16 cellular contexts compared by ENCODE assay signal in the genomic region with DNA sequence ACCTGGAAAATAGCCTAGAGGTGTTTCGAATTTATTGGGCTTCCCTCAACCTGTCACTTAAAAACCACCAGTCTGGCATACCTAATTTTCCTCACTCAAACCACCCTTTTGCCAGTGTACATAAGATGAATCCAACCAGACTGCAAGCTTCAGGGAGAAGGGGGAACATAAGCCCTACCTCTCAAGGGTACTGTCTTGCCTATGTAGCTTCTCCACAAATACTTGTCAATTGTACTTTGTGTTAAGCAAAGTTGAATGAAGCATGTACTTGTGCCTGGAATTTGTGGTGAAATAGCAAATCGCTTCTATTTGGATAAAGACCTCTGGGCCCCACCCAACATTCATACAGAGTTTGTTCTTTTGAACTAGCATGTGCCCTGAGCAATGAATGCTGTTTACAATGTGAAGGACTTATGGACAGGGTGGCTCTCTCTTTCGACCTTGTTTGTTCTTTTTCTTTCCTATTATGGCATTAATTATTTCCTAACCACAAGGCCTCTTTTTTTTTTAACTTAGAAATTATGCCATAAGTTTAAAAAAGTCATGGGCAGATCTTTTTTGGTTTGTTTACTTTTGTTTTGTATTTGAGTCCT.
DNase-seq lines count a peak whose midpoint lies in the region; ATAC-seq and TF ChIP-seq lines count a peak whose summit lies in the region.
"Had no signal": no experiment of that assay in that cellular context is flagged by ENCODE, and none has a peak within 500 bp of the region (broad histone marks: within the 10 kb centered on the region; RNA-seq: fewer than 3 reads in every experiment).

No MANE protein-coding gene starts in this region.

- no peaks in the 10 kb centered on the region for H3K9me3 ChIP-seq in esophagus muscularis mucosa
- no peaks in the 10 kb centered on the region for H3K9me3 ChIP-seq in suprapubic skin
- H3K9me3 ChIP-seq: A549 had no signal

- H3K4me3 ChIP-seq in esophagus muscularis mucosa (no peak overlapping the region), suprapubic skin (no peak overlapping the region)
- H3K4me3 ChIP-seq: A549 had no signal

- DNase-seq in HuH-7 (ENCODE audit: low spot score): peak; percentile 22
- DNase-seq in esophagus muscularis mucosa (ENCODE audit: extremely low spot score): peak; percentile 86
- DNase-seq in left lobe of liver (ENCODE audit: low spot score): no peak
- no peak for DNase-seq in suprapubic skin (ENCODE audit: low spot score in 2 of 2)
- DNase-seq: C1 segment of cervical spinal cord, HFFc6, NCI-H1092 treated with DMSO at 0.1 percent for 48 hours, NCI-H2081, NCI-H2171 treated with DMSO at 0.1 percent for 48 hours, NCI-H446, NCI-H748 treated with DMSO at 0.1 percent for 48 hours had no signal

- H3K27me3 Mint-ChIP-seq in stimulated activated memory B cell treated with anti-CD40 and anti-IgM and Interleukin-4, amounts not matched to agents 10 μg/mL and 1 μg/mL and 100 μg/mL, for 72 hours: no peaks in the 10 kb centered on the region

- no peak overlapping the region for H3K27ac ChIP-seq in esophagus muscularis mucosa (replicated peaks in 1 of 4)
- peak overlapping the region; percentile 31 for H3K27ac ChIP-seq in suprapubic skin
- H3K27ac ChIP-seq: A549 had no signal

- intact Hi-C loops in esophagus muscularis mucosa (cut with DNase I): no loop called here

- TF ChIP-seq EP300 in esophagus muscularis mucosa (IDR thresholded peaks at IDR 0.05) (no peak), suprapubic skin (IDR thresholded peaks at IDR 0.05) (no peak)

- H3K36me3 ChIP-seq in esophagus muscularis mucosa (no peaks in the 10 kb centered on the region), suprapubic skin (no peaks in the 10 kb centered on the region)

- TF ChIP-seq POLR2A in esophagus muscularis mucosa (IDR thresholded peaks at IDR 0.05; ENCODE audit: low read depth) (no peak), suprapubic skin (IDR thresholded peaks at IDR 0.05) (no peak)

- H3K36me3 Mint-ChIP-seq in stimulated activated memory B cell treated with anti-CD40 and anti-IgM and Interleukin-4, amounts not matched to agents 10 μg/mL and 1 μg/mL and 100 μg/mL, for 72 hours: no peaks in the 10 kb centered on the region

- peaks cover 4% of the 10 kb centered on the region for H3K4me1 Mint-ChIP-seq in stimulated activated memory B cell treated with anti-CD40 and anti-IgM and Interleukin-4, amounts not matched to agents 10 μg/mL and 1 μg/mL and 100 μg/mL, for 72 hours

- WGBS in esophagus muscularis mucosa: 87% methylated on average over 3 of the region's 3 CpGs
- 65% methylated on average over 3 of the region's 3 CpGs for WGBS in suprapubic skin

- H3K27ac Mint-ChIP-seq in stimulated activated memory B cell treated with anti-CD40 and anti-IgM and Interleukin-4, amounts not matched to agents 10 μg/mL and 1 μg/mL and 100 μg/mL, for 72 hours: no peak overlapping the region
- H3K27ac Mint-ChIP-seq: HFFc6 had no signal

- ATAC-seq in left lobe of liver (peak; percentile 48), GM21367 (IDR thresholded peaks at IDR 0.05; ENCODE audit: unreplicated experiment) (no peak), HG03521 (IDR thresholded peaks at IDR 0.05; ENCODE audit: unreplicated experiment) (no peak)
- ATAC-seq in stimulated activated memory B cell treated with anti-CD40 and anti-IgM and Interleukin-4, amounts not matched to agents 10 μg/mL and 1 μg/mL and 100 μg/mL, for 72 hours: no peak
- ATAC-seq: A549, Right ventricle myocardium inferior had no signal

- no peak for TF ChIP-seq CTCF in esophagus muscularis mucosa (IDR thresholded peaks at IDR 0.05)
- no peak for TF ChIP-seq CTCF in suprapubic skin (IDR thresholded peaks at IDR 0.05)

- H3K4me3 Mint-ChIP-seq in stimulated activated memory B cell treated with anti-CD40 and anti-IgM and Interleukin-4, amounts not matched to agents 10 μg/mL and 1 μg/mL and 100 μg/mL, for 72 hours: no peak overlapping the region
- H3K4me3 Mint-ChIP-seq: HFFc6 had no signal

- no peaks in the 10 kb centered on the region for H3K9me3 Mint-ChIP-seq in stimulated activated memory B cell treated with anti-CD40 and anti-IgM and Interleukin-4, amounts not matched to agents 10 μg/mL and 1 μg/mL and 100 μg/mL, for 72 hours

- no peaks in the 10 kb centered on the region for H3K27me3 ChIP-seq in esophagus muscularis mucosa
- H3K27me3 ChIP-seq in suprapubic skin: no peaks in the 10 kb centered on the region

- peaks cover 0 to 15% (median 4%) of the 10 kb centered on the region in 4 donors for H3K4me1 ChIP-seq in esophagus muscularis mucosa
- no peaks in the 10 kb centered on the region for H3K4me1 ChIP-seq in suprapubic skin
- H3K4me1 ChIP-seq: A549 had no signal

Comparison
In these comparisons a context has a peak if more than half of its experiments do, and no peak if none do; other contexts are left out.
1. DNase-seq: peak in HuH-7 (single experiment) and esophagus muscularis mucosa (single experiment); none in left lobe of liver (single experiment) and suprapubic skin (0 of 2).